Comparison of ENCODE assay signal across 8 cellular contexts in genomic region chr6:90284236-90284744, GRCh38. TPM values are rescaled to one million over a fixed set of nuclear protein-coding genes. Genes with fewer than 3 reads are reported as not detected.
DNase-seq lines count a peak whose midpoint lies in the region; ATAC-seq and TF ChIP-seq lines count a peak whose summit lies in the region.

No MANE protein-coding gene starts in this region.

- intact Hi-C loops in colonic mucosa (cut with DNase I): no loop called here

- TF ChIP-seq CTCF in colonic mucosa (IDR thresholded peaks at IDR 0.05): no peak

- no peak overlapping the region for H3K9ac ChIP-seq in colonic mucosa (ENCODE audit: low read depth in 2 of 2, low read length in 2 of 2)

- H3K4me1 ChIP-seq in colonic mucosa: no peaks in the 10 kb centered on the region

- DNase-seq in NCI-H226 (peak; percentile 96), hepatic stellate cell (ENCODE audit: low spot score) (peak; percentile 71), colonic mucosa (no peak)
- DNase-seq in activated naive CD4-positive, alpha-beta T cell treated with anti-CD3 and anti-CD28 coated beads, Interleukin-2, amount 50 U/mL, for 16 hours: peak; percentile 61
- no peak for DNase-seq in effector CD8-positive, alpha-beta T cell (lab: John Stamatoyannopoulos, UW)

- H3K36me3 ChIP-seq in colonic mucosa: no peaks in the 10 kb centered on the region

- no peaks in the 10 kb centered on the region for H3K9me3 ChIP-seq in colonic mucosa

- H3K4me3 ChIP-seq in skin epidermis: peak overlapping the region in 4 of 7 experiments; percentile 11 to 20 (median 18)
- H3K4me3 ChIP-seq in colonic mucosa: no peak overlapping the region

- no peaks in the 10 kb centered on the region for H3K27me3 ChIP-seq in colonic mucosa

- ATAC-seq in GM18519 (IDR thresholded peaks at IDR 0.05; ENCODE audit: low FRiP score, unreplicated experiment) (peak; percentile 12), HG02759 (IDR thresholded peaks at IDR 0.05; ENCODE audit: unreplicated experiment) (peak; percentile 24)

- H3K27ac ChIP-seq in skin epidermis: peak overlapping the region in 12 of 21 experiments; percentile 0 to 73 (median 35)
- no peak overlapping the region for H3K27ac ChIP-seq in colonic mucosa

RNA-seq across cellular contexts. Expression of gene BACH2, which starts 12.4 kb away (rescaled TPM):
- 1 to 10 TPM in 1 of 2 donors, under 1 TPM in 1; 0.52 to 1.2 TPM for total RNA-seq in colonic mucosa

Comparison
In these comparisons a context has a peak if more than half of its experiments do, and no peak if none do; other contexts are left out.
1. DNase-seq: peak in NCI-H226 (single experiment), activated naive CD4-positive, alpha-beta T cell treated with anti-CD3 and anti-CD28 coated beads, Interleukin-2, amount 50 U/mL, for 16 hours (single experiment) and hepatic stellate cell (single experiment); none in colonic mucosa (single experiment) and effector CD8-positive, alpha-beta T cell (single experiment).